ENCODE assay signal across 13 cellular contexts in the genomic region with DNA sequence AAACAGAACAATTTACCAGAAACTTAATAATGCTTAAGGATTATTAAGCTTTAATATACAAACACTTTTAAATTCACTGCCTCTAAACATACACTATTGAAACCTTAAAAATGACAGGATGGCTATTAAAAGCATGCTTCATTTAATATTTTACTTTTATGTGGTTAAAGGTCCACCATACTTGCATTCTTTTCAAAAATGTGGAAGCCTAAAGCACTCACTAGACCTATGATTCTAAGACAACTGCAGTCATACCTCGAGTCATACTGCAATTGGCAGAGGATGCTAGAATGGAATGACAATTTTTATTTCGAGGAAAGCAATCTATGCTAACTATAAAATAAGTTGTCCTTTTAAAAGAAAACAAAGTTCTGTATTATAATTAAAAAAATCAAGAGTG.
DNase-seq lines count a peak whose midpoint lies in the region; ATAC-seq lines count a peak whose summit lies in the region.
"Had no signal": no experiment of that assay in that cellular context is flagged by ENCODE, and none has a peak within 500 bp of the region (broad histone marks: within the 10 kb centered on the region; RNA-seq: fewer than 3 reads in every experiment).

No MANE protein-coding gene starts in this region.

- H3K4me3 Mint-ChIP-seq in activated naive CD8-positive, alpha-beta T cell, result peak overlapping the region; percentile 30
- peak overlapping the region in 8 of 10 donors; percentile 24 to 73 (median 59) for H3K4me3 Mint-ChIP-seq in naive thymus-derived CD8-positive, alpha-beta T cell

- ATAC-seq in HG03175 (IDR thresholded peaks at IDR 0.05; ENCODE audit: unreplicated experiment), result peak; percentile 37
- ATAC-seq in naive thymus-derived CD8-positive, alpha-beta T cell, result no peak
- no peak for ATAC-seq in GM21786 (IDR thresholded peaks at IDR 0.05; ENCODE audit: unreplicated experiment)
- no peak for ATAC-seq in GM18873 (IDR thresholded peaks at IDR 0.05; ENCODE audit: low FRiP score, unreplicated experiment)
- ATAC-seq: left lobe of liver, pancreas had no signal

- peaks cover 96% of the 10 kb centered on the region for H3K4me1 Mint-ChIP-seq in activated naive CD8-positive, alpha-beta T cell (ENCODE audit: low read depth)
- peaks cover 36 to 98% (median 92%) of the 10 kb centered on the region in 4 donors for H3K4me1 Mint-ChIP-seq in naive thymus-derived CD8-positive, alpha-beta T cell

- peak; percentile 32 for DNase-seq in EL
- DNase-seq in naive thymus-derived CD8-positive, alpha-beta T cell, result no peak
- DNase-seq in AG08396 (ENCODE audit: low spot score), result no peak
- DNase-seq: glutamatergic neuron; NCI-H2171 treated with DMSO at 0.1 percent for 48 hours; pancreas; RPMI8226; stimulated activated naive CD4-positive, alpha-beta T cell had no signal

- peaks cover 6% of the 10 kb centered on the region for H3K36me3 Mint-ChIP-seq in activated naive CD8-positive, alpha-beta T cell
- peaks cover 0 to 2% (median 0%) of the 10 kb centered on the region in 3 donors for H3K36me3 Mint-ChIP-seq in naive thymus-derived CD8-positive, alpha-beta T cell

- no peaks in the 10 kb centered on the region for H3K27me3 Mint-ChIP-seq in activated naive CD8-positive, alpha-beta T cell
- H3K27me3 Mint-ChIP-seq in naive thymus-derived CD8-positive, alpha-beta T cell, result no peaks in the 10 kb centered on the region

- POLR2A ChIA-PET in naive thymus-derived CD8-positive, alpha-beta T cell (lab: Charles Lee), result interaction anchor here (1.4 to 6.6 kb wide), 5 partner anchors 10 to 53 kb away, joined by 4 to 33 read pairs (median 19); no protein-coding TSS in a partner anchor

- peak overlapping the region; percentile 98 for H3K27ac Mint-ChIP-seq in activated naive CD8-positive, alpha-beta T cell
- H3K27ac Mint-ChIP-seq in naive thymus-derived CD8-positive, alpha-beta T cell, result peak overlapping the region; percentile 78 to 97 (median 89)

- peaks cover 3% of the 10 kb centered on the region for H3K9me3 Mint-ChIP-seq in activated naive CD8-positive, alpha-beta T cell (ENCODE audit: low read depth)
- H3K9me3 Mint-ChIP-seq in naive thymus-derived CD8-positive, alpha-beta T cell, result peaks cover 0 to 3% (median 0%) of the 10 kb centered on the region in 9 donors
